In the genomic region with DNA sequence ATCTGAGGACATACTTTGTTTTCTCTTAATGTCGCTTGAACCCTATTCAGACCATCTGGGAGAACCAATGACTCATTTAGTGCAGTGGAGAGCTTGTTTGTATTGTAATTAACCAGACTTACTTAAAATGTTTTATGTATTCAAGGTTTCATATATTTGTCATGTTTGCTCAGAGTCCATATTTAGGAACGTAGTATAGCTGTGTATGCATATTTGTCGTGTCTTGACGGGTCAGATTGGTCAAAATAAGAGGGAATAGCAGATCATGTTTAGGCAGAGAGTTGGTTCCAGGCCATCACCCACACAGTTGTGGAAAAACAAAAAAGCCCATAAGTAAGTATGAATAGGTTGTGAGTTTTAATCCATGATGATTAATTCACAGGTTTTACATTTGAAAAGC, we compare ENCODE assay signal across 29 cellular contexts.
"Had no signal": no experiment of that assay in that cellular context is flagged by ENCODE, and none has a peak within 500 bp of the region (broad histone marks: within the 10 kb centered on the region; RNA-seq: fewer than 3 reads in every experiment).

No MANE protein-coding gene starts in this region.

- H3K27ac ChIP-seq: ascending aorta, gastrocnemius medialis, heart right ventricle, hepatocyte, WERI-Rb-1 had no signal

- H3K4me1 Mint-ChIP-seq: activated CD4-positive, alpha-beta memory T cell treated with anti-CD3 and anti-CD28 coated beads, Interleukin-2, amount 10 ng/mL, durations not matched to agents 7 days and 5 days; activated CD4-positive, alpha-beta T cell treated with anti-CD3 and anti-CD28 coated beads for 36 hours; activated CD4-positive, alpha-beta T cell treated with anti-CD3 and anti-CD28 coated beads, Interleukin-2, amount 10 ng/mL, durations not matched to agents 7 days and 5 days; activated naive CD4-positive, alpha-beta T cell treated with anti-CD3 and anti-CD28 coated beads, Interleukin-2, amount 10 ng/mL, durations not matched to agents 7 days and 5 days; activated naive CD8-positive, alpha-beta T cell treated with anti-CD3 and anti-CD28 coated beads, Interleukin-2, amount 10 ng/mL, durations not matched to agents 7 days and 5 days; brain; T-helper 17 cell had no signal

- H3K27ac Mint-ChIP-seq: activated CD4-positive, alpha-beta memory T cell treated with anti-CD3 and anti-CD28 coated beads, Interleukin-2, amount 10 ng/mL, durations not matched to agents 7 days and 5 days; activated CD4-positive, alpha-beta T cell treated with anti-CD3 and anti-CD28 coated beads for 36 hours; activated CD4-positive, alpha-beta T cell treated with anti-CD3 and anti-CD28 coated beads, Interleukin-2, amount 10 ng/mL, durations not matched to agents 7 days and 5 days; activated naive CD4-positive, alpha-beta T cell treated with anti-CD3 and anti-CD28 coated beads, Interleukin-2, amount 10 ng/mL, durations not matched to agents 7 days and 5 days; activated naive CD4-positive, alpha-beta T cell treated with anti-CD3 and anti-CD28 coated beads, Interleukin-2, amount 50 U/mL, for 72 hours; activated naive CD8-positive, alpha-beta T cell treated with anti-CD3 and anti-CD28 coated beads, Interleukin-2, amount 10 ng/mL, durations not matched to agents 7 days and 5 days; activated T-cell treated with anti-CD3 and anti-CD28 coated beads, Interleukin-2, amount 50 U/mL, for 24 hours; activated T-cell treated with anti-CD3 and anti-CD28 coated beads, Interleukin-2, amount 50 U/mL, for 72 hours; brain; T-helper 17 cell; T-helper 2 cell treated with Interferon-gamma antibody and Interleukin-4, amounts not matched to agents 5 μg/mL and 100 μg/mL, for 36 hours had no signal

- DNase-seq: activated CD4-positive, alpha-beta memory T cell treated with anti-CD3 and anti-CD28 coated beads, Interleukin-2, amount 10 ng/mL, durations not matched to agents 7 days and 5 days; activated CD4-positive, alpha-beta T cell treated with anti-CD3 and anti-CD28 coated beads for 36 hours; activated CD4-positive, alpha-beta T cell treated with anti-CD3 and anti-CD28 coated beads, Interleukin-2, amount 10 ng/mL, durations not matched to agents 7 days and 5 days; activated CD4-positive, alpha-beta T cell treated with anti-CD3 and anti-CD28 coated beads, Interleukin-2, amount 50 U/mL, for 4 hours; activated CD4-positive, CD25-positive, alpha-beta regulatory T cell; activated CD4-positive, CD25-positive, alpha-beta regulatory T cell treated with anti-CD3 and anti-CD28 coated beads, Interleukin-2, amount 50 U/mL, for 72 hours; activated CD8-positive, alpha-beta memory T cell treated with anti-CD3 and anti-CD28 coated beads, Interleukin-2, amount 50 U/mL, for 48 hours; activated gamma-delta T cell; activated naive CD4-positive, alpha-beta T cell; activated naive CD4-positive, alpha-beta T cell treated with anti-CD3 and anti-CD28 coated beads, Interleukin-2, amount 10 ng/mL, durations not matched to agents 7 days and 5 days; activated naive CD8-positive, alpha-beta T cell treated with anti-CD3 and anti-CD28 coated beads, Interleukin-2, amount 10 ng/mL, durations not matched to agents 7 days and 5 days; activated T-cell treated with anti-CD3 and anti-CD28 coated beads for 4 hours; activated T-cell treated with anti-CD3 and anti-CD28 coated beads, Interleukin-2, amount 50 U/mL, for 24 hours; activated T-cell treated with anti-CD3 and anti-CD28 coated beads, Interleukin-2, amount 50 U/mL, for 72 hours; caudate nucleus; effector CD8-positive, alpha-beta T cell; erythroblast; foreskin fibroblast; gastrocnemius medialis; heart right ventricle; T-helper 1 cell; T-helper 17 cell; T1000; WERI-Rb-1 had no signal

- ATAC-seq: activated CD4-positive, alpha-beta T cell treated with anti-CD3 and anti-CD28 coated beads for 36 hours; activated naive CD4-positive, alpha-beta T cell treated with anti-CD3 and anti-CD28 coated beads, Interleukin-2, amount 50 U/mL, for 72 hours; activated T-cell treated with anti-CD3 and anti-CD28 coated beads, Interleukin-2, amount 50 U/mL, for 72 hours; gastrocnemius medialis; heart right ventricle; T-helper 17 cell had no signal

- H3K9me3 Mint-ChIP-seq: activated CD4-positive, alpha-beta memory T cell treated with anti-CD3 and anti-CD28 coated beads, Interleukin-2, amount 10 ng/mL, durations not matched to agents 7 days and 5 days; activated naive CD4-positive, alpha-beta T cell treated with anti-CD3 and anti-CD28 coated beads, Interleukin-2, amount 10 ng/mL, durations not matched to agents 7 days and 5 days; T-helper 2 cell treated with Interferon-gamma antibody and Interleukin-4, amounts not matched to agents 5 μg/mL and 100 μg/mL, for 36 hours had no signal

- H3K27me3 Mint-ChIP-seq: activated CD4-positive, alpha-beta memory T cell treated with anti-CD3 and anti-CD28 coated beads, Interleukin-2, amount 10 ng/mL, durations not matched to agents 7 days and 5 days; activated naive CD4-positive, alpha-beta T cell treated with anti-CD3 and anti-CD28 coated beads, Interleukin-2, amount 10 ng/mL, durations not matched to agents 7 days and 5 days; activated naive CD8-positive, alpha-beta T cell treated with anti-CD3 and anti-CD28 coated beads, Interleukin-2, amount 10 ng/mL, durations not matched to agents 7 days and 5 days; activated T-cell treated with anti-CD3 and anti-CD28 coated beads, Interleukin-2, amount 50 U/mL, for 24 hours; T-helper 17 cell had no signal

- H3K27me3 ChIP-seq: ascending aorta, gastrocnemius medialis, heart right ventricle, hepatocyte had no signal

- H3K4me3 ChIP-seq: ascending aorta, gastrocnemius medialis, heart right ventricle, hepatocyte had no signal

- H3K4me1 ChIP-seq: ascending aorta, gastrocnemius medialis, heart right ventricle had no signal

- H3K4me3 Mint-ChIP-seq: activated CD4-positive, alpha-beta memory T cell treated with anti-CD3 and anti-CD28 coated beads, Interleukin-2, amount 10 ng/mL, durations not matched to agents 7 days and 5 days; activated CD4-positive, alpha-beta T cell treated with anti-CD3 and anti-CD28 coated beads for 36 hours; activated CD4-positive, alpha-beta T cell treated with anti-CD3 and anti-CD28 coated beads, Interleukin-2, amount 10 ng/mL, durations not matched to agents 7 days and 5 days; activated naive CD4-positive, alpha-beta T cell treated with anti-CD3 and anti-CD28 coated beads, Interleukin-2, amount 10 ng/mL, durations not matched to agents 7 days and 5 days; activated naive CD8-positive, alpha-beta T cell treated with anti-CD3 and anti-CD28 coated beads, Interleukin-2, amount 10 ng/mL, durations not matched to agents 7 days and 5 days; activated T-cell treated with anti-CD3 and anti-CD28 coated beads, Interleukin-2, amount 50 U/mL, for 24 hours; activated T-cell treated with anti-CD3 and anti-CD28 coated beads, Interleukin-2, amount 50 U/mL, for 72 hours; brain; T-helper 17 cell; T-helper 2 cell treated with Interferon-gamma antibody and Interleukin-4, amounts not matched to agents 5 μg/mL and 100 μg/mL, for 36 hours had no signal

- H3K36me3 Mint-ChIP-seq: activated naive CD4-positive, alpha-beta T cell treated with anti-CD3 and anti-CD28 coated beads, Interleukin-2, amount 10 ng/mL, durations not matched to agents 7 days and 5 days; activated naive CD4-positive, alpha-beta T cell treated with anti-CD3 and anti-CD28 coated beads, Interleukin-2, amount 50 U/mL, for 72 hours; activated naive CD8-positive, alpha-beta T cell treated with anti-CD3 and anti-CD28 coated beads, Interleukin-2, amount 10 ng/mL, durations not matched to agents 7 days and 5 days; brain had no signal
